Comparison of ENCODE assay signal across 10 cellular contexts in the genomic region with DNA sequence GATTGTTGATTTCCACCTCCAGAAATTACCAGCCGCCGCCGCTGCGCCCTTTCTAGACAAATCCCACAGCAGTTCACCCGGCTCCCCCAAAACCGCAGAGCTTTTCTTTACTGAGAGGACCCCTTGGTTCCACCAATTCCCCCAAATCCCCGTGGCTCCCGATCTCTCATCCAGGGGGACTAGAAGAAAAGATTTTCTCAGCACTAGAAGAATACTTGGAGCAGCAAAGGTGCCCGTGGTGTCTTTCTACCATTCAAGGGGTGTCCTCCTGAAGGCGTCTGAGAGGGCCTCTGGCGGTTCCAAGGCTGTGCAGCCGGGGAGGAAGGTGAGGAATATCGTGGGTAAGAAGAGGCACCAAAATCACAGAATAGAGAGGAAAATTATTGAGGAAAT. TPM values are rescaled to one million over a fixed set of nuclear protein-coding genes. Genes with fewer than 3 reads are reported as not detected.
DNase-seq lines count a peak whose midpoint lies in the region; ATAC-seq and TF ChIP-seq lines count a peak whose summit lies in the region.
"Had no signal": no experiment of that assay in that cellular context is flagged by ENCODE, and none has a peak within 500 bp of the region (broad histone marks: within the 10 kb centered on the region; RNA-seq: fewer than 3 reads in every experiment).

No MANE protein-coding gene starts in this region.

- no peak for TF ChIP-seq POLR2A in gastrocnemius medialis (IDR thresholded peaks at IDR 0.05)

- H3K4me1 ChIP-seq in RWPE2 (ENCODE audit: insufficient read depth, poor library complexity, severe bottlenecking) (peaks cover 23% of the 10 kb centered on the region), gastrocnemius medialis (peaks cover 22 to 38% of the 10 kb centered on the region in 2 donors)

- in situ Hi-C loops in gastrocnemius medialis (cut with MboI; ENCODE audit: low sequenced_read_pairs in 4 of 4), result no loop called here

- intact Hi-C loops in gastrocnemius medialis (cut with DNase I; ENCODE audit: low total_unique reads), result no loop called here

- ATAC-seq in RWPE2 (ENCODE audit: low read depth), result no peak
- no peak for ATAC-seq in gastrocnemius medialis
- no peak for ATAC-seq in HG02973 (IDR thresholded peaks at IDR 0.05; ENCODE audit: unreplicated experiment)
- ATAC-seq: activated naive CD4-positive, alpha-beta T cell treated with anti-CD3 and anti-CD28 coated beads, Interleukin-2, amount 50 U/mL, for 72 hours had no signal

- H3K27me3 ChIP-seq in RWPE2 (ENCODE audit: insufficient read depth, poor library complexity, severe bottlenecking) (no peaks in the 10 kb centered on the region), gastrocnemius medialis (no peaks in the 10 kb centered on the region)
- H3K27me3 ChIP-seq: MG63 had no signal

- peak overlapping the region; percentile 21 for H3K4me3 ChIP-seq in RWPE2 (ENCODE audit: severe bottlenecking)
- H3K4me3 ChIP-seq in fibroblast of villous mesenchyme (ENCODE audit: low read depth, low read length), result peak overlapping the region; percentile 9
- H3K4me3 ChIP-seq in gastrocnemius medialis, result peak overlapping the region in 3 of 4 donors; percentile 22 to 43 (median 36)
- H3K4me3 ChIP-seq: MG63 had no signal

- H3K27ac ChIP-seq in RWPE2 (ENCODE audit: poor library complexity, severe bottlenecking) (peak overlapping the region; percentile 86), gastrocnemius medialis (peak overlapping the region; percentile 55 to 87 (median 82))

- H3K9me3 ChIP-seq in RWPE2 (ENCODE audit: severe bottlenecking) (no peaks in the 10 kb centered on the region), gastrocnemius medialis (no peaks in the 10 kb centered on the region)
- H3K9me3 ChIP-seq: HAP-1, MG63 had no signal

- TF ChIP-seq CTCF in RWPE2 (IDR thresholded peaks at IDR 0.05; ENCODE audit: poor library complexity, severe bottlenecking), result no peak
- no peak for TF ChIP-seq CTCF in fibroblast of villous mesenchyme (IDR thresholded peaks at IDR 0.05; ENCODE audit: insufficient read depth, low read depth, low read length)
- TF ChIP-seq CTCF in gastrocnemius medialis (IDR thresholded peaks at IDR 0.05 in 4 of 5, conservative IDR thresholded peaks at IDR 0.05 in 1 of 5), result no peak

- DNase-seq in RWPE2 (ENCODE audit: low spot score), result no peak
- DNase-seq in fibroblast of villous mesenchyme (ENCODE audit: low read depth), result no peak
- no peak for DNase-seq in gastrocnemius medialis
- DNase-seq in AG08396 (ENCODE audit: low spot score), result no peak
- DNase-seq in central memory CD4-positive, alpha-beta T cell, result no peak
- DNase-seq: activated CD4-positive, alpha-beta T cell treated with anti-CD3 and anti-CD28 coated beads, Interleukin-2, amount 50 U/mL, for 48 hours; MG63 had no signal

- H3K36me3 ChIP-seq in RWPE2 (ENCODE audit: low read depth) (no peaks in the 10 kb centered on the region; the same call in 1 of the 2 replicates), gastrocnemius medialis (no peaks in the 10 kb centered on the region)
- H3K36me3 ChIP-seq: HAP-1, MG63 had no signal

RNA-seq across cellular contexts. Expression of a gene that starts 13.5 kb away (rescaled TPM):
- 0.64 and 0.86 TPM in 2 replicates for total RNA-seq in fibroblast of villous mesenchyme
- under 1 TPM in 3 of 4 donors, not detected in 1; 0.29 to 0.88 (median 0.38) TPM for total RNA-seq in gastrocnemius medialis
- total RNA-seq: activated naive CD4-positive, alpha-beta T cell treated with anti-CD3 and anti-CD28 coated beads, Interleukin-2, amount 50 U/mL, for 72 hours had no signal

RNA-seq across cellular contexts. Expression of a gene that starts 14.5 kb away (rescaled TPM):
- total RNA-seq in fibroblast of villous mesenchyme (0.97 and 1.3 TPM in 2 replicates), gastrocnemius medialis (1 to 10 TPM; 1.7 to 4.2 (median 2.9) TPM)

RNA-seq across cellular contexts. Expression of a gene that starts 20.2 kb away (rescaled TPM):
- total RNA-seq in fibroblast of villous mesenchyme (0.32 and 0.43 TPM in 2 replicates), gastrocnemius medialis (under 1 TPM in 2 of 4 donors, not detected in 2; 0.16 to 0.36 TPM)

RNA-seq across cellular contexts. Expression of a gene that starts 27.5 kb away (rescaled TPM):
- total RNA-seq in fibroblast of villous mesenchyme (7.4 and 10.8 TPM in 2 replicates), gastrocnemius medialis (1 to 10 TPM; 2.7 to 7.1 (median 7.0) TPM)
- total RNA-seq: activated naive CD4-positive, alpha-beta T cell treated with anti-CD3 and anti-CD28 coated beads, Interleukin-2, amount 50 U/mL, for 72 hours had no signal

RNA-seq across cellular contexts. Expression of a gene that starts 31.6 kb away (rescaled TPM):
- total RNA-seq in fibroblast of villous mesenchyme (10.6 and 11.2 TPM in 2 replicates), gastrocnemius medialis (1 to 10 TPM; 2.6 to 5.6 (median 4.2) TPM)
